8 cellular contexts compared by ENCODE assay signal in the genomic region with DNA sequence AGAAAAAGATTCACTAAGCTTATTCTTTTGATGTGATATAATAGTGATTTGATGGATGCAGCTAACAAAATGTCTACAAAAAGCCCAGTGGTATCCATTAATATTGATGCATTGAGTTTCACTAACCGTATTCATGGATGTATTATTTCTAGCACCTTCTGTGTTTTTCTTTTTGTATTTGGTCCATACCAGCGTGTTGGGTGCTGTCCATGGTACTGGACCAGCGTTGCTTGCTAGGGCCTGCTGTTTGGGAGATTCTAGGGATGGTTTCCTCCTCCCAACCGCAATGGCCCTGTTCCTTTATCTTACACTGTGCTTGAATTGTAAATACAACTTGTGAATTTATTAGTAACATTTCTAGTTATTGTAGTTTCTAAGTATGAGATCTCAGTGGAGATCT. TPM values are rescaled to one million over a fixed set of nuclear protein-coding genes. Genes with fewer than 3 reads are reported as not detected.
DNase-seq lines count a peak whose midpoint lies in the region; ATAC-seq and TF ChIP-seq lines count a peak whose summit lies in the region.

No MANE protein-coding gene starts in this region.

- H3K27ac ChIP-seq in neural cell (ENCODE audit: low read length): no peak overlapping the region

- H3K4me3 ChIP-seq in choroid plexus epithelial cell (ENCODE audit: low read depth, low read length) (no peak overlapping the region), neural cell (ENCODE audit: low read length) (no peak overlapping the region)

- no peaks in the 10 kb centered on the region for H3K9me3 ChIP-seq in neural cell (ENCODE audit: low read length)

- H3F3A ChIP-seq in neural cell (ENCODE audit: insufficient read depth, low read length, poor library complexity, severe bottlenecking): no peaks in the 10 kb centered on the region

- ATAC-seq in HG03039 (IDR thresholded peaks at IDR 0.05; ENCODE audit: unreplicated experiment) (no peak), HG02885 (IDR thresholded peaks at IDR 0.05; ENCODE audit: poor library complexity, unreplicated experiment) (no peak), HG03565 (IDR thresholded peaks at IDR 0.05; ENCODE audit: unreplicated experiment) (no peak)

- no peak overlapping the region for H2AFZ ChIP-seq in neural cell (ENCODE audit: low read depth, low read length)

- DNase-seq in ELF-1 (ENCODE audit: low read depth, low spot score) (peak; percentile 37), MV-4-11 (lab: John Stamatoyannopoulos, UW) (peak; percentile 21), choroid plexus epithelial cell (ENCODE audit: low read depth) (peak; percentile 65), NOMO-1 (lab: John Stamatoyannopoulos, UW; ENCODE audit: unreplicated experiment in 2 of 2) (no peak)

- no peak overlapping the region for H3K9ac ChIP-seq in neural cell (ENCODE audit: low read length)

- H3K36me3 ChIP-seq in neural cell (ENCODE audit: insufficient read depth, low read length): no peaks in the 10 kb centered on the region

- TF ChIP-seq RAD21 in neural cell (conservative IDR thresholded peaks at IDR 0.05): no peak

- no peak for TF ChIP-seq CTCF in choroid plexus epithelial cell (conservative IDR thresholded peaks at IDR 0.05; ENCODE audit: low read depth, low read length)
- TF ChIP-seq CTCF in neural cell (IDR thresholded peaks at IDR 0.05; ENCODE audit: poor library complexity, severe bottlenecking): no peak

- no peaks in the 10 kb centered on the region for H3K79me2 ChIP-seq in neural cell (replicated peaks; ENCODE audit: insufficient read depth, low read length)

- H3K4me2 ChIP-seq in neural cell (ENCODE audit: low read length): no peak overlapping the region

- H3K9me2 ChIP-seq in neural cell (ENCODE audit: insufficient read depth, low read length): no peaks in the 10 kb centered on the region

- no peak for TF ChIP-seq EP300 in neural cell (conservative IDR thresholded peaks at IDR 0.05; ENCODE audit: poor library complexity, severe bottlenecking)

- no peaks in the 10 kb centered on the region for H3K27me3 ChIP-seq in neural cell (ENCODE audit: insufficient read depth, low read depth, low read length)

- H4K20me1 ChIP-seq in neural cell (ENCODE audit: insufficient read depth): no peaks in the 10 kb centered on the region

TF ChIP-seq in neural cell, 6 proteins besides CTCF, POLR2A, EP300 and RAD21:
- TF ChIP-seq MXI1 (conservative IDR thresholded peaks at IDR 0.05; ENCODE audit: poor library complexity, severe bottlenecking) (no peak), POLR2AphosphoS5 (IDR thresholded peaks at IDR 0.05) (no peak), EZH2 (IDR thresholded peaks at IDR 0.05; ENCODE audit: borderline replicate concordance, insufficient read depth, low read length, poor library complexity, severe bottlenecking) (no peak), REST (IDR thresholded peaks at IDR 0.05; ENCODE audit: borderline replicate concordance) (peak; percentile 52)
TF ChIP-seq in neural cell: peak in this region for 1.

RNA-seq across cellular contexts. Expression of gene ANO4, which starts 31.7 kb away (rescaled TPM):
- polyA plus RNA-seq in neural cell: 10.1 and 11.1 TPM in 2 replicates
- 14.4 and 17.2 TPM in 2 replicates for polyA minus RNA-seq in neural cell

Comparison
In these comparisons a context has a peak if more than half of its experiments do, and no peak if none do; other contexts are left out.
1. DNase-seq: peak in ELF-1 (single experiment), MV-4-11 (single experiment) and choroid plexus epithelial cell (single experiment); none in NOMO-1 (0 of 2).